Comparison of ENCODE assay signal across 17 cellular contexts in the genomic region with DNA sequence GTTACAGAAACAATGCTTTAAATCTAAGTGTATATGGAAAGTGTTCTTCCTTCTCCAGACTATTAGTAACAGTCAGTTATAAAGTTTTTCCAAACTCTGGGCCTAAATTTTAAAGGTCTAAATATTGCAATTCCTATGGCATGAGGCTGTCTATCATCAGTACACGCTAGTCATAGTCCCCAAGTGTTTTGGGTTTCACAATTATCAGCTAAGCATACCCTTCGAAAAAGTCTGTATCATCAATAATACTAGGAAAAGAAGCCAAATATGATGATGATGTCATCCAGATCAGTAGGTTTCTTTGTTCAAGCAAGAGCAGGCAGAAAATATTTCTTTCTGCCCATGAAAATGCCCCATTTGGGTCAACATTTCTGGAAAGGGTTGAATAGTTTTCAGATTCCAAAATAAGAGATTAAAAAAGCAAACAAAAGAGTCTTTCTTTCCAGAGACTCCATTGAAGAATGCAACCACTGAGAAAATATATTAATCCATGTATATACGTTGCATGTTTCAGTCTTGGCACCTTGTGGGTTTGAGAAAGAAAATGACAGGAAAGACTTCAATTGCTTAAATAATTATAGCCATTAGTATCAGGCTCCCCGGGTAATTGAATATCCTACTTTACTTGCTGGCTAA.
"Had no signal": no experiment of that assay in that cellular context is flagged by ENCODE, and none has a peak within 500 bp of the region (broad histone marks: within the 10 kb centered on the region; RNA-seq: fewer than 3 reads in every experiment).

No MANE protein-coding gene starts in this region.

- H3K36me3 ChIP-seq: esophagus squamous epithelium, prostate gland, transverse colon, vagina had no signal

- H3K27ac ChIP-seq: esophagus squamous epithelium, prostate gland, transverse colon, vagina had no signal

- H3K4me1 ChIP-seq: prostate gland, vagina had no signal

- H3K9me3 Mint-ChIP-seq: activated B cell treated with CpG ODN at 0.5 μM for 24 hours; activated T-cell treated with anti-CD3 and anti-CD28 coated beads, Interleukin-2, amount 50 U/mL, for 72 hours; brain; central memory CD8-positive, alpha-beta T cell had no signal

- H3K4me3 ChIP-seq: esophagus squamous epithelium, prostate gland, transverse colon, vagina had no signal

- ATAC-seq: activated CD8-positive, alpha-beta T cell treated with anti-CD3 and anti-CD28 coated beads, Interleukin-2, amount 10 ng/mL, durations not matched to agents 7 days and 5 days; activated naive CD4-positive, alpha-beta T cell treated with anti-CD3 and anti-CD28 coated beads, Interleukin-2, amount 50 U/mL, for 72 hours; activated T-cell treated with anti-CD3 and anti-CD28 coated beads, Interleukin-2, amount 50 U/mL, for 72 hours; stimulated activated naive B cell treated with anti-CD40 and anti-IgM and Interleukin-4, amounts not matched to agents 10 μg/mL and 1 μg/mL and 100 μg/mL, for 72 hours had no signal

- DNase-seq: activated B cell treated with CpG ODN at 0.5 μM for 24 hours; activated CD4-positive, alpha-beta T cell treated with anti-CD3 and anti-CD28 coated beads, Interleukin-2, amount 10 ng/mL, durations not matched to agents 24 days and 14 days; activated CD8-positive, alpha-beta memory T cell treated with anti-CD3 and anti-CD28 coated beads, Interleukin-2, amount 50 U/mL, for 4 hours; activated CD8-positive, alpha-beta T cell treated with anti-CD3 and anti-CD28 coated beads, Interleukin-2, amount 10 ng/mL, durations not matched to agents 7 days and 5 days; activated gamma-delta T cell; activated T-cell treated with anti-CD3 and anti-CD28 coated beads, Interleukin-2, amount 50 U/mL, for 72 hours; amniotic stem cell; effector CD8-positive, alpha-beta T cell; esophagus squamous epithelium; stimulated activated naive B cell treated with anti-CD40 and anti-IgM and Interleukin-4, amounts not matched to agents 10 μg/mL and 1 μg/mL and 100 μg/mL, for 72 hours; SW 1271; transverse colon had no signal

- H3K27me3 Mint-ChIP-seq: activated B cell treated with CpG ODN at 0.5 μM for 24 hours; activated CD4-positive, alpha-beta T cell treated with anti-CD3 and anti-CD28 coated beads, Interleukin-2, amount 10 ng/mL, durations not matched to agents 24 days and 14 days; brain; central memory CD8-positive, alpha-beta T cell; stimulated activated naive B cell treated with anti-CD40 and anti-IgM and Interleukin-4, amounts not matched to agents 10 μg/mL and 1 μg/mL and 100 μg/mL, for 72 hours had no signal

- H3K27ac Mint-ChIP-seq: activated B cell treated with CpG ODN at 0.5 μM for 24 hours; activated CD4-positive, alpha-beta T cell treated with anti-CD3 and anti-CD28 coated beads, Interleukin-2, amount 10 ng/mL, durations not matched to agents 24 days and 14 days; activated CD8-positive, alpha-beta T cell treated with anti-CD3 and anti-CD28 coated beads, Interleukin-2, amount 10 ng/mL, durations not matched to agents 7 days and 5 days; activated naive CD4-positive, alpha-beta T cell treated with anti-CD3 and anti-CD28 coated beads, Interleukin-2, amount 50 U/mL, for 72 hours; stimulated activated naive B cell treated with anti-CD40 and anti-IgM and Interleukin-4, amounts not matched to agents 10 μg/mL and 1 μg/mL and 100 μg/mL, for 72 hours had no signal

- H3K27me3 ChIP-seq: esophagus squamous epithelium, transverse colon, vagina had no signal

- H3K9me3 ChIP-seq: esophagus squamous epithelium, prostate gland, transverse colon, vagina had no signal

- H3K4me3 Mint-ChIP-seq: activated B cell treated with CpG ODN at 0.5 μM for 24 hours; activated CD4-positive, alpha-beta T cell treated with anti-CD3 and anti-CD28 coated beads, Interleukin-2, amount 10 ng/mL, durations not matched to agents 24 days and 14 days; activated CD8-positive, alpha-beta T cell treated with anti-CD3 and anti-CD28 coated beads, Interleukin-2, amount 10 ng/mL, durations not matched to agents 7 days and 5 days; activated T-cell treated with anti-CD3 and anti-CD28 coated beads, Interleukin-2, amount 50 U/mL, for 72 hours; brain; central memory CD8-positive, alpha-beta T cell; stimulated activated naive B cell treated with anti-CD40 and anti-IgM and Interleukin-4, amounts not matched to agents 10 μg/mL and 1 μg/mL and 100 μg/mL, for 72 hours had no signal
